In the genomic region with DNA sequence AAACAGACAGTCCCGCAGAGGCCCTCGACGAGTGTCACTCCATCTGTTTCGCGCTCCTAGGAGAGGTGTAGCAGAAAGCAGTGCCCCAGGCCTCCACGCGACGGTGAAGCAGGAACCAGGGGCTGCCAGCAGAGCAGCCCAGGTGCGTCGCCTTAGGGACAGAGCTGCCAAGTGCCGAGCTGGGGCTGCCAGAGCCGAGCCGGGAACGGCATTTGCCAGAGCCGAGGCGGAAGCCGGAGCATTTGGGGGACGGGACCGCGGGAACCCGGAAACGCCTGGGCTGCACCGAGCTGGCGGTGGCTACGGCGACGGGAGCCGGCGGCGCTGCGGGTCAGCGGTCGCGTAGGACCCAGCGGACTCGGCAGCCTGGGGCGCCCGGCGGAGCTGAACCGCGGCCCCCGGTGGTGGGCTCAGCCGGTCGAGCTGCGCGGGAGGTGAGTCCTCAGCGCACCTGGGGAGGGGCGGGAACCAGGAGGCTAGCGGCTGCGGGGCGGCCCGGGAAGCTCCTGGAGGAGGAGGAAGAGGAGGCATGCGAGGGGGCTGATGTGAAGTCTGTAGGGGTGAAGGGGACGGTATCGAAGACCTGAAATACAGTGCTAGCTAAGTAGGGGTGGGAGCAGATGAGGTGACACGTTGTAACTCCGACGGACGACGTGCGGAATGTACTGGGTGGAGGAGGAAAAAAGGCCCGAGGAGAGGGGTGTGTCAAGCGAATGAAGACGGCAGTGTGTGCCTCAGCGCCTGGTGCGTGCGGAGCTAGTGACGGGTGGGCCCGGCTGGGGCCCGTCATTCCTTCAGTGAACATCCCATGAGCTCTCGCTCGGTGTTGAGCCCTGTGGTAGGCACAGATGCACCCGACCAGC, we compare ENCODE assay signal across 1 cellular context.
A peak's percentile ranks its signal among the peaks of the same experiment; 100 is the strongest.
TF ChIP-seq lines count a peak whose summit lies in the region.

SLC35A3 (plus strand) TSS at position 268 of the 863 bp plus-strand sequence. CDS start 23,559 bp downstream, outside the sequence.

TF ChIP-seq in GM12878, 131 proteins besides CTCF, POLR2A, EP300 and RAD21 (continued from another document and continues in another):
- TF ChIP-seq ZNF592 (IDR thresholded peaks at IDR 0.05) (no peak), ETV6 (conservative IDR thresholded peaks at IDR 0.05 in 1 of 2, IDR thresholded peaks at IDR 0.05 in 1 of 2; ENCODE audit: borderline replicate concordance in 1 of 2, low read depth in 1 of 2) (peak in 1 of 2 experiments; percentile 39; a peak in 1 of 4 replicates), TARDBP (IDR thresholded peaks at IDR 0.05; ENCODE audit: borderline replicate concordance) (no peak), CBX5 (IDR thresholded peaks at IDR 0.05; ENCODE audit: low read depth) (0 out of 2 replicates have a peak, but pooled peaks have one; percentile 80), WRNIP1 (IDR thresholded peaks at IDR 0.05; ENCODE audit: borderline replicate concordance, low read depth, low read length) (no peak), CREM (IDR thresholded peaks at IDR 0.05; ENCODE audit: low read depth) (peak; percentile 64; the same call in 1 of the 2 replicates), RFX5 (IDR thresholded peaks at IDR 0.05; ENCODE audit: low read depth, low read length) (no peak), ELK1 (IDR thresholded peaks at IDR 0.05; ENCODE audit: low read depth, low read length) (peak; percentile 61), MEF2A (IDR thresholded peaks at IDR 0.05; ENCODE audit: insufficient read depth, low read depth, low read length) (peak; percentile 57; the same call in 1 of the 2 replicates), BMI1 (IDR thresholded peaks at IDR 0.05; ENCODE audit: borderline replicate concordance) (no peak), MEF2B (IDR thresholded peaks at IDR 0.05; ENCODE audit: partially characterized antibody, poor library complexity, severe bottlenecking) (no peak), POLR2AphosphoS5 (IDR thresholded peaks at IDR 0.05; ENCODE audit: low read length) (peak; percentile 76), CHD1 (IDR thresholded peaks at IDR 0.05; ENCODE audit: low read depth, low read length) (no peak), ZNF24 (IDR thresholded peaks at IDR 0.05) (peak; percentile 73; the same call in 1 of the 2 replicates), TAF1 (IDR thresholded peaks at IDR 0.05; ENCODE audit: borderline replicate concordance, low read depth, low read length) (peak; percentile 97), NR2C1 (IDR thresholded peaks at IDR 0.05) (peak; percentile 84), CHD4 (IDR thresholded peaks at IDR 0.05) (no peak), CEBPB (IDR thresholded peaks at IDR 0.05; ENCODE audit: borderline replicate concordance in 1 of 2, low read depth in 2 of 2, low read length in 2 of 2) (no peak), ATF7 (IDR thresholded peaks at IDR 0.05; ENCODE audit: low read depth) (no peak), NFYA (IDR thresholded peaks at IDR 0.05; ENCODE audit: borderline replicate concordance, low read depth, low read length) (no peak), RB1 (IDR thresholded peaks at IDR 0.05; ENCODE audit: borderline replicate concordance) (peak; percentile 96; the same call in 1 of the 2 replicates), ZBED1 (IDR thresholded peaks at IDR 0.05; ENCODE audit: borderline replicate concordance) (no peak), CREB1 (IDR thresholded peaks at IDR 0.05; ENCODE audit: low read depth) (peak; percentile 62; the same call in 1 of the 2 replicates), KLF5 (IDR thresholded peaks at IDR 0.05; ENCODE audit: partially characterized antibody) (peak; percentile 57), PAX8 (IDR thresholded peaks at IDR 0.05) (no peak)
- TF ChIP-seq, protein P1, sequence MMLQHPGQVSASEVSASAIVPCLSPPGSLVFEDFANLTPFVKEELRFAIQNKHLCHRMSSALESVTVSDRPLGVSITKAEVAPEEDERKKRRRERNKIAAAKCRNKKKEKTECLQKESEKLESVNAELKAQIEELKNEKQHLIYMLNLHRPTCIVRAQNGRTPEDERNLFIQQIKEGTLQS (IDR thresholded peaks at IDR 0.05; ENCODE audit: borderline replicate concordance, extremely low read depth, low read depth, low read length): no peak
- TF ChIP-seq, protein P2, sequence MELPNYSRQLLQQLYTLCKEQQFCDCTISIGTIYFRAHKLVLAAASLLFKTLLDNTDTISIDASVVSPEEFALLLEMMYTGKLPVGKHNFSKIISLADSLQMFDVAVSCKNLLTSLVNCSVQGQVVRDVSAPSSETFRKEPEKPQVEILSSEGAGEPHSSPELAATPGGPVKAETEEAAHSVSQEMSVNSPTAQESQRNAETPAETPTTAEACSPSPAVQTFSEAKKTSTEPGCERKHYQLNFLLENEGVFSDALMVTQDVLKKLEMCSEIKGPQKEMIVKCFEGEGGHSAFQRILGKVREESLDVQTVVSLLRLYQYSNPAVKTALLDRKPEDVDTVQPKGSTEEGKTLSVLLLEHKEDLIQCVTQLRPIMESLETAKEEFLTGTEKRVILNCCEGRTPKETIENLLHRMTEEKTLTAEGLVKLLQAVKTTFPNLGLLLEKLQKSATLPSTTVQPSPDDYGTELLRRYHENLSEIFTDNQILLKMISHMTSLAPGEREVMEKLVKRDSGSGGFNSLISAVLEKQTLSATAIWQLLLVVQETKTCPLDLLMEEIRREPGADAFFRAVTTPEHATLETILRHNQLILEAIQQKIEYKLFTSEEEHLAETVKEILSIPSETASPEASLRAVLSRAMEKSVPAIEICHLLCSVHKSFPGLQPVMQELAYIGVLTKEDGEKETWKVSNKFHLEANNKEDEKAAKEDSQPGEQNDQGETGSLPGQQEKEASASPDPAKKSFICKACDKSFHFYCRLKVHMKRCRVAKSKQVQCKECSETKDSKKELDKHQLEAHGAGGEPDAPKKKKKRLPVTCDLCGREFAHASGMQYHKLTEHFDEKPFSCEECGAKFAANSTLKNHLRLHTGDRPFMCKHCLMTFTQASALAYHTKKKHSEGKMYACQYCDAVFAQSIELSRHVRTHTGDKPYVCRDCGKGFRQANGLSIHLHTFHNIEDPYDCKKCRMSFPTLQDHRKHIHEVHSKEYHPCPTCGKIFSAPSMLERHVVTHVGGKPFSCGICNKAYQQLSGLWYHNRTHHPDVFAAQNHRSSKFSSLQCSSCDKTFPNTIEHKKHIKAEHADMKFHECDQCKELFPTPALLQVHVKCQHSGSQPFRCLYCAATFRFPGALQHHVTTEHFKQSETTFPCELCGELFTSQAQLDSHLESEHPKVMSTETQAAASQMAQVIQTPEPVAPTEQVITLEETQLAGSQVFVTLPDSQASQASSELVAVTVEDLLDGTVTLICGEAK (IDR thresholded peaks at IDR 0.05; ENCODE audit: borderline replicate concordance): peak; percentile 96
- TF ChIP-seq, protein P3, sequence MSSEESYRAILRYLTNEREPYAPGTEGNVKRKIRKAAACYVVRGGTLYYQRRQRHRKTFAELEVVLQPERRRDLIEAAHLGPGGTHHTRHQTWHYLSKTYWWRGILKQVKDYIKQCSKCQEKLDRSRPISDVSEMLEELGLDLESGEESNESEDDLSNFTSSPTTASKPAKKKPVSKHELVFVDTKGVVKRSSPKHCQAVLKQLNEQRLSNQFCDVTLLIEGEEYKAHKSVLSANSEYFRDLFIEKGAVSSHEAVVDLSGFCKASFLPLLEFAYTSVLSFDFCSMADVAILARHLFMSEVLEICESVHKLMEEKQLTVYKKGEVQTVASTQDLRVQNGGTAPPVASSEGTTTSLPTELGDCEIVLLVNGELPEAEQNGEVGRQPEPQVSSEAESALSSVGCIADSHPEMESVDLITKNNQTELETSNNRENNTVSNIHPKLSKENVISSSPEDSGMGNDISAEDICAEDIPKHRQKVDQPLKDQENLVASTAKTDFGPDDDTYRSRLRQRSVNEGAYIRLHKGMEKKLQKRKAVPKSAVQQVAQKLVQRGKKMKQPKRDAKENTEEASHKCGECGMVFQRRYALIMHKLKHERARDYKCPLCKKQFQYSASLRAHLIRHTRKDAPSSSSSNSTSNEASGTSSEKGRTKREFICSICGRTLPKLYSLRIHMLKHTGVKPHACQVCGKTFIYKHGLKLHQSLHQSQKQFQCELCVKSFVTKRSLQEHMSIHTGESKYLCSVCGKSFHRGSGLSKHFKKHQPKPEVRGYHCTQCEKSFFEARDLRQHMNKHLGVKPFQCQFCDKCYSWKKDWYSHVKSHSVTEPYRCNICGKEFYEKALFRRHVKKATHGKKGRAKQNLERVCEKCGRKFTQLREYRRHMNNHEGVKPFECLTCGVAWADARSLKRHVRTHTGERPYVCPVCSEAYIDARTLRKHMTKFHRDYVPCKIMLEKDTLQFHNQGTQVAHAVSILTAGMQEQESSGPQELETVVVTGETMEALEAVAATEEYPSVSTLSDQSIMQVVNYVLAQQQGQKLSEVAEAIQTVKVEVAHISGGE (CRISPR knock-in tag; IDR thresholded peaks at IDR 0.05): peak; percentile 94
- TF ChIP-seq, protein P4, sequence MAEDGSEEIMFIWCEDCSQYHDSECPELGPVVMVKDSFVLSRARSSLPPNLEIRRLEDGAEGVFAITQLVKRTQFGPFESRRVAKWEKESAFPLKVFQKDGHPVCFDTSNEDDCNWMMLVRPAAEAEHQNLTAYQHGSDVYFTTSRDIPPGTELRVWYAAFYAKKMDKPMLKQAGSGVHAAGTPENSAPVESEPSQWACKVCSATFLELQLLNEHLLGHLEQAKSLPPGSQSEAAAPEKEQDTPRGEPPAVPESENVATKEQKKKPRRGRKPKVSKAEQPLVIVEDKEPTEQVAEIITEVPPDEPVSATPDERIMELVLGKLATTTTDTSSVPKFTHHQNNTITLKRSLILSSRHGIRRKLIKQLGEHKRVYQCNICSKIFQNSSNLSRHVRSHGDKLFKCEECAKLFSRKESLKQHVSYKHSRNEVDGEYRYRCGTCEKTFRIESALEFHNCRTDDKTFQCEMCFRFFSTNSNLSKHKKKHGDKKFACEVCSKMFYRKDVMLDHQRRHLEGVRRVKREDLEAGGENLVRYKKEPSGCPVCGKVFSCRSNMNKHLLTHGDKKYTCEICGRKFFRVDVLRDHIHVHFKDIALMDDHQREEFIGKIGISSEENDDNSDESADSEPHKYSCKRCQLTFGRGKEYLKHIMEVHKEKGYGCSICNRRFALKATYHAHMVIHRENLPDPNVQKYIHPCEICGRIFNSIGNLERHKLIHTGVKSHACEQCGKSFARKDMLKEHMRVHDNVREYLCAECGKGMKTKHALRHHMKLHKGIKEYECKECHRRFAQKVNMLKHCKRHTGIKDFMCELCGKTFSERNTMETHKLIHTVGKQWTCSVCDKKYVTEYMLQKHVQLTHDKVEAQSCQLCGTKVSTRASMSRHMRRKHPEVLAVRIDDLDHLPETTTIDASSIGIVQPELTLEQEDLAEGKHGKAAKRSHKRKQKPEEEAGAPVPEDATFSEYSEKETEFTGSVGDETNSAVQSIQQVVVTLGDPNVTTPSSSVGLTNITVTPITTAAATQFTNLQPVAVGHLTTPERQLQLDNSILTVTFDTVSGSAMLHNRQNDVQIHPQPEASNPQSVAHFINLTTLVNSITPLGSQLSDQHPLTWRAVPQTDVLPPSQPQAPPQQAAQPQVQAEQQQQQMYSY (CRISPR knock-in tag; IDR thresholded peaks at IDR 0.05): no peak
- TF ChIP-seq, protein P5, sequence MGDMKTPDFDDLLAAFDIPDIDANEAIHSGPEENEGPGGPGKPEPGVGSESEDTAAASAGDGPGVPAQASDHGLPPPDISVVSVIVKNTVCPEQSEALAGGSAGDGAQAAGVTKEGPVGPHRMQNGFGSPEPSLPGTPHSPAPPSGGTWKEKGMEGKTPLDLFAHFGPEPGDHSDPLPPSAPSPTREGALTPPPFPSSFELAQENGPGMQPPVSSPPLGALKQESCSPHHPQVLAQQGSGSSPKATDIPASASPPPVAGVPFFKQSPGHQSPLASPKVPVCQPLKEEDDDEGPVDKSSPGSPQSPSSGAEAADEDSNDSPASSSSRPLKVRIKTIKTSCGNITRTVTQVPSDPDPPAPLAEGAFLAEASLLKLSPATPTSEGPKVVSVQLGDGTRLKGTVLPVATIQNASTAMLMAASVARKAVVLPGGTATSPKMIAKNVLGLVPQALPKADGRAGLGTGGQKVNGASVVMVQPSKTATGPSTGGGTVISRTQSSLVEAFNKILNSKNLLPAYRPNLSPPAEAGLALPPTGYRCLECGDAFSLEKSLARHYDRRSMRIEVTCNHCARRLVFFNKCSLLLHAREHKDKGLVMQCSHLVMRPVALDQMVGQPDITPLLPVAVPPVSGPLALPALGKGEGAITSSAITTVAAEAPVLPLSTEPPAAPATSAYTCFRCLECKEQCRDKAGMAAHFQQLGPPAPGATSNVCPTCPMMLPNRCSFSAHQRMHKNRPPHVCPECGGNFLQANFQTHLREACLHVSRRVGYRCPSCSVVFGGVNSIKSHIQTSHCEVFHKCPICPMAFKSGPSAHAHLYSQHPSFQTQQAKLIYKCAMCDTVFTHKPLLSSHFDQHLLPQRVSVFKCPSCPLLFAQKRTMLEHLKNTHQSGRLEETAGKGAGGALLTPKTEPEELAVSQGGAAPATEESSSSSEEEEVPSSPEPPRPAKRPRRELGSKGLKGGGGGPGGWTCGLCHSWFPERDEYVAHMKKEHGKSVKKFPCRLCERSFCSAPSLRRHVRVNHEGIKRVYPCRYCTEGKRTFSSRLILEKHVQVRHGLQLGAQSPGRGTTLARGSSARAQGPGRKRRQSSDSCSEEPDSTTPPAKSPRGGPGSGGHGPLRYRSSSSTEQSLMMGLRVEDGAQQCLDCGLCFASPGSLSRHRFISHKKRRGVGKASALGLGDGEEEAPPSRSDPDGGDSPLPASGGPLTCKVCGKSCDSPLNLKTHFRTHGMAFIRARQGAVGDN (IDR thresholded peaks at IDR 0.05): peak; percentile 67
